8 cellular contexts compared by ENCODE assay signal in the genomic region with DNA sequence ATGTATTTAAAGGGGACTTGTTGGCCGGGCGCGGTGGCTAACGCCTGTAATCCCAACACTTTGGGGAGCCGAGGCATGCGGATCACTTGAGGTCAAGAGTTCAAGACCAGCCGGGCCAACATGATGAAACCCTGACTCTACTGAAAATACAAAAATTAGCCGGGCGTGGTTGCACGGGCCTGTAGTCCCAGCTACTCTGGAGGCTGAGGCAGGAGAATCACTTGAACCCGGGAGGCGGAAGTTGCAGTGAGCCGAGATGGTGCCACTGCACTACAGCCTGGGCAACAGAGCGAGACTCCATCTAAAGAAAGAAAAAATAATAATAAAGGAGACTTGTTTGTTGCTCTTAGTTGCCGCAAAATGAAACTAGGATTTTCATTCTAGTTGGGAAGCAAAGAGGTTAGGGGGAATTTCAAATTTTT. TPM values are rescaled to one million over a fixed set of nuclear protein-coding genes. Genes with fewer than 3 reads are reported as not detected.
A peak's percentile ranks its signal among the peaks of the same experiment; 100 is the strongest.
DNase-seq lines count a peak whose midpoint lies in the region; ATAC-seq, FAIRE-seq and TF ChIP-seq lines count a peak whose summit lies in the region.
"Not testable (repeated sequence)": the region's sequence is repeated elsewhere in the genome, so short reads cannot be mapped to it uniquely, and the experiment has no call there.

No MANE protein-coding gene starts in this region.

- H3K4me2 ChIP-seq in Loucy (ENCODE audit: low read depth, low read length, poor library complexity, severe bottlenecking) (peak overlapping the region; percentile 83), K562 (ENCODE audit: insufficient read depth, low read length) (peak overlapping the region; percentile 99)

- H3K4me3 ChIP-seq in Loucy (ENCODE audit: low read length, poor library complexity, severe bottlenecking) (peak overlapping the region; percentile 82), K562 (peak overlapping the region; percentile 95), esophagus (ENCODE audit: low read depth in 1 of 2, low read length in 2 of 2) (peak overlapping the region; percentile 61 to 82), lower leg skin (ENCODE audit: low read depth, poor library complexity, severe bottlenecking) (peak overlapping the region; percentile 58), ovary (peak overlapping the region; percentile 31), testis (peak overlapping the region; percentile 71 to 90)

- peak overlapping the region; percentile 91 for H3K4me3 Mint-ChIP-seq in CD4-positive, alpha-beta T cell
- H3K4me3 Mint-ChIP-seq in activated CD4-positive, alpha-beta T cell treated with anti-CD3 and anti-CD28 coated beads for 36 hours: peak overlapping the region; percentile 88

- not testable (repeated sequence) for H3K9me3 ChIP-seq in CD4-positive, alpha-beta T cell (ENCODE audit: control insufficient read depth, low read length); Loucy (ENCODE audit: insufficient read depth, low read depth, low read length); K562 (replicated peaks; ENCODE audit: control insufficient read depth, insufficient read depth, low read depth, low read length); esophagus (ENCODE audit: control insufficient read depth in 2 of 2, insufficient read depth in 1 of 2, low read depth in 1 of 2, low read length in 1 of 2); ovary; testis

- not testable (repeated sequence) for DNase-seq in CD4-positive, alpha-beta T cell; activated CD4-positive, alpha-beta T cell treated with anti-CD3 and anti-CD28 coated beads for 36 hours; K562 (ENCODE audit: extremely low read depth in 1 of 4, low spot score in 3 of 4); lower leg skin (ENCODE audit: low spot score in 2 of 2); ovary; testis

- H3K79me2 ChIP-seq in Loucy (ENCODE audit: insufficient read depth, low read length): peaks cover 42% of the 10 kb centered on the region
- peaks cover 27% of the 10 kb centered on the region for H3K79me2 ChIP-seq in K562 (ENCODE audit: control insufficient read depth, insufficient read depth, low read length)

- H3K27me3 Mint-ChIP-seq in CD4-positive, alpha-beta T cell: peaks cover 23% of the 10 kb centered on the region
- peaks cover 13% of the 10 kb centered on the region for H3K27me3 Mint-ChIP-seq in activated CD4-positive, alpha-beta T cell treated with anti-CD3 and anti-CD28 coated beads for 36 hours

- TF ChIP-seq EP300 in K562 (IDR thresholded peaks at IDR 0.05; ENCODE audit: low read length); ovary (IDR thresholded peaks at IDR 0.05): not testable (repeated sequence)

- not testable (repeated sequence) for ATAC-seq in CD4-positive, alpha-beta T cell (ENCODE audit: poor library complexity); activated CD4-positive, alpha-beta T cell treated with anti-CD3 and anti-CD28 coated beads for 36 hours; K562

- not testable (repeated sequence) for TF ChIP-seq RAD21 in K562 (CRISPR knock-in tag; conservative IDR thresholded peaks at IDR 0.05 in 1 of 2, IDR thresholded peaks at IDR 0.05 in 1 of 2)

- peak overlapping the region; percentile 82 for H2AFZ ChIP-seq in Loucy (ENCODE audit: low read length)
- peak overlapping the region; percentile 100 for H2AFZ ChIP-seq in K562 (ENCODE audit: low read depth, low read length)

- peak overlapping the region; percentile 66 for H3K9ac ChIP-seq in Loucy (ENCODE audit: low read depth, low read length, poor library complexity, severe bottlenecking)
- peak overlapping the region in 1 of 2 experiments; percentile 98; a peak in 2 of 4 replicates for H3K9ac ChIP-seq in K562 (ENCODE audit: insufficient read depth in 1 of 2, low read depth in 2 of 2, low read length in 2 of 2)

- peaks cover 27% of the 10 kb centered on the region for H4K20me1 ChIP-seq in Loucy (ENCODE audit: insufficient read depth, low read length, poor library complexity, severe bottlenecking)
- H4K20me1 ChIP-seq in K562 (replicated peaks; ENCODE audit: control insufficient read depth, insufficient read depth, low read length): peaks cover 18% of the 10 kb centered on the region; the same call in 1 of the 2 replicates

- not testable (repeated sequence) for TF ChIP-seq CTCF in CD4-positive, alpha-beta T cell (IDR thresholded peaks at IDR 0.05); Loucy (conservative IDR thresholded peaks at IDR 0.05; ENCODE audit: low read length); K562 (IDR thresholded peaks at IDR 0.05 in 2 of 3, conservative IDR thresholded peaks at IDR 0.05 in 1 of 3; ENCODE audit: insufficient read depth in 2 of 3, low read depth in 1 of 3, low read length in 3 of 3); lower leg skin (IDR thresholded peaks at IDR 0.05); ovary (IDR thresholded peaks at IDR 0.05); testis (IDR thresholded peaks at IDR 0.05)

- H3K9me2 ChIP-seq in Loucy (replicated peaks; ENCODE audit: low read depth, low read length): not testable (repeated sequence)

- TF ChIP-seq POLR2A in K562 (conservative IDR thresholded peaks at IDR 0.05); lower leg skin (IDR thresholded peaks at IDR 0.05); ovary (IDR thresholded peaks at IDR 0.05); testis (IDR thresholded peaks at IDR 0.05): not testable (repeated sequence)

- H3K27ac ChIP-seq in CD4-positive, alpha-beta T cell (ENCODE audit: low read depth, low read length): not testable (repeated sequence)
- peak overlapping the region; percentile 100; the same call in 2 of the 3 replicates for H3K27ac ChIP-seq in K562 (ENCODE audit: extremely low read depth, low read depth, low read length)
- peak overlapping the region; percentile 91 to 93 for H3K27ac ChIP-seq in esophagus (ENCODE audit: low read depth in 2 of 2, low read length in 1 of 2)
- H3K27ac ChIP-seq in ovary: peak overlapping the region; percentile 77 to 98
- peak overlapping the region; percentile 95 to 97 for H3K27ac ChIP-seq in testis

- H3K4me1 ChIP-seq in Loucy (ENCODE audit: insufficient read depth, low read length, poor library complexity, severe bottlenecking) (peaks cover 26% of the 10 kb centered on the region), K562 (replicated peaks in 1 of 2; ENCODE audit: control insufficient read depth in 2 of 2, insufficient read depth in 2 of 2, low read length in 2 of 2) (peaks cover 12 to 24% of the 10 kb centered on the region in 2 experiments; a peak in 4 of 5 replicates)
- not testable (repeated sequence) for H3K4me1 ChIP-seq in esophagus (ENCODE audit: control insufficient read depth in 2 of 2, insufficient read depth in 2 of 2, low read length in 1 of 2); ovary (ENCODE audit: insufficient read depth); testis

- not testable (repeated sequence) for H3F3A ChIP-seq in Loucy (ENCODE audit: low read depth)

- intact Hi-C loops in CD4-positive, alpha-beta T cell (cut with DNase I, micrococcal nuclease): loop anchor here in 1 of 2 experiments (2.0 kb wide), 1 partner anchor 75 kb away; a partner anchor contains a TSS
- intact Hi-C loops in activated CD4-positive, alpha-beta T cell treated with anti-CD3 and anti-CD28 coated beads for 36 hours (cut with DNase I, micrococcal nuclease): loop anchor here in 1 of 2 experiments (1.0 to 5.0 kb wide), 4 partner anchors 75 to 374 kb away; a partner anchor contains a TSS
- intact Hi-C loops in K562 (cut with micrococcal nuclease): loop anchor here (2.0 kb wide), 2 partner anchors 75 to 81 kb away; a partner anchor contains a TSS
- intact Hi-C loops in lower leg skin (cut with DNase I; ENCODE audit: low total_unique reads); testis (cut with DNase I; ENCODE audit: low total_unique reads): not testable (repeated sequence)
- intact Hi-C loops in ovary (cut with DNase I): loop anchor here in 3 of 4 donors (1.0 to 10.0 kb wide), 3 partner anchors 44 to 87 kb away; no protein-coding TSS in a partner anchor

- 37% methylated on average over 15 of the region's 15 CpGs for WGBS in K562 (ENCODE audit: insufficient coverage, low coverage, missing lambda C conversion rate)
- WGBS in esophagus, 2 donors: 41 to 45% methylated on average over 15 of the region's 15 CpGs
- WGBS in lower leg skin, 2 donors: 33 to 34% methylated on average over 15 of the region's 15 CpGs
- 29 to 31% (median 29%) methylated on average over 15 of the region's 15 CpGs for WGBS in ovary, 3 donors
- WGBS in testis, 2 donors: 21 to 35% methylated on average over 15 of the region's 15 CpGs

- not testable (repeated sequence) for H3K9me3 Mint-ChIP-seq in CD4-positive, alpha-beta T cell; activated CD4-positive, alpha-beta T cell treated with anti-CD3 and anti-CD28 coated beads for 36 hours (ENCODE audit: low read depth)

- not testable (repeated sequence) for H3K9me1 ChIP-seq in K562 (ENCODE audit: control insufficient read depth, insufficient read depth, low read length)

- POLR2A ChIA-PET in CD4-positive, alpha-beta T cell (lab: Charles Lee): interaction anchor here (1.1 to 2.5 kb wide), 2 partner anchors 22 to 75 kb away, joined by 4 to 9 read pairs; a partner anchor contains a TSS
- POLR2A ChIA-PET in activated CD4-positive, alpha-beta T cell treated with anti-CD3 and anti-CD28 coated beads for 36 hours (lab: Charles Lee): not testable (repeated sequence)
- POLR2A ChIA-PET in K562 (lab: Yijun Ruan, JAX): interaction anchor here (3.3 kb wide), 1 partner anchor 11 kb away, joined by 12 read pairs; no protein-coding TSS in a partner anchor

- BruUV-seq in K562 (replicated peaks; lab: Mats Ljungman, UMichigan): not testable (repeated sequence)

- FAIRE-seq in K562 (lab: Jason Lieb, UNC): not testable (repeated sequence)

- CTCF ChIA-PET in CD4-positive, alpha-beta T cell (lab: Charles Lee); K562 (lab: Yijun Ruan, JAX; ENCODE audit: low intra/inter-chr PET ratio): not testable (repeated sequence)
- CTCF ChIA-PET in activated CD4-positive, alpha-beta T cell treated with anti-CD3 and anti-CD28 coated beads for 36 hours (lab: Charles Lee): interaction anchor here (0.6 to 1.3 kb wide), 2 partner anchors 10 to 21 kb away, joined by 3 to 4 read pairs; no protein-coding TSS in a partner anchor

- in situ Hi-C loops in K562 (cut with MboI): not testable (repeated sequence)

- peak overlapping the region; percentile 66 for H3K27ac Mint-ChIP-seq in CD4-positive, alpha-beta T cell
- H3K27ac Mint-ChIP-seq in activated CD4-positive, alpha-beta T cell treated with anti-CD3 and anti-CD28 coated beads for 36 hours: peak overlapping the region; percentile 95

- peaks cover 40% of the 10 kb centered on the region for H3K4me1 Mint-ChIP-seq in CD4-positive, alpha-beta T cell (ENCODE audit: low read depth)
- H3K4me1 Mint-ChIP-seq in activated CD4-positive, alpha-beta T cell treated with anti-CD3 and anti-CD28 coated beads for 36 hours: peaks cover 36% of the 10 kb centered on the region

- H3K36me3 ChIP-seq in Loucy (ENCODE audit: insufficient read depth, low read length); K562 (ENCODE audit: control insufficient read depth, insufficient read depth, low read length); esophagus (ENCODE audit: control insufficient read depth in 2 of 2, insufficient read depth in 2 of 2, low read length in 1 of 2); ovary; testis (ENCODE audit: low read depth, missing control alignments): not testable (repeated sequence)

- H3K36me3 Mint-ChIP-seq in CD4-positive, alpha-beta T cell (ENCODE audit: low read depth); activated CD4-positive, alpha-beta T cell treated with anti-CD3 and anti-CD28 coated beads for 36 hours (ENCODE audit: low read depth): not testable (repeated sequence)

- not testable (repeated sequence) for H3K27me3 ChIP-seq in CD4-positive, alpha-beta T cell (ENCODE audit: control insufficient read depth, insufficient read depth, low read length); Loucy (ENCODE audit: insufficient read depth, low read length, poor library complexity, severe bottlenecking); K562 (ENCODE audit: control insufficient read depth in 2 of 2, insufficient read depth in 2 of 2, low read length in 2 of 2); esophagus (ENCODE audit: control insufficient read depth in 1 of 2, insufficient read depth in 2 of 2, low read length in 2 of 2); ovary; testis

RNA-seq across cellular contexts. Expression of a gene that starts 22.5 kb away (rescaled TPM):
- total RNA-seq in CD4-positive, alpha-beta T cell: 1 to 10 TPM; 9.4 to 9.9 TPM
- 10 to 100 TPM; 21.9 to 22.5 TPM for total RNA-seq in activated CD4-positive, alpha-beta T cell treated with anti-CD3 and anti-CD28 coated beads for 36 hours
- 186 and 197 TPM in 2 replicates for total RNA-seq in K562 (2011; cell fraction: chromatin; rRNA removed; ENCODE audit: low replicate concordance)
- 71.9 and 74.6 TPM in 2 replicates for total RNA-seq in K562 (2011; cell fraction: nucleolus; rRNA removed)
- 116 and 129 TPM in 2 replicates for total RNA-seq in K562 (2011; cell fraction: nucleoplasm; rRNA removed)
- 9.5 and 14.0 TPM in 2 replicates for total RNA-seq in K562 (2014; rRNA removed)
- 15.7 and 17.8 TPM in 2 replicates for total RNA-seq in K562 (2014; rRNA removed; fragmentation: Illumina TruSeq; extraction: Trizol)
- 9.3 and 10.3 TPM in 2 replicates for total RNA-seq in K562 (2015; rRNA removed; fragmentation: Illumina TruSeq; extraction: Trizol)
- 32.1 and 36.0 TPM in 2 replicates for total RNA-seq in K562 (2021)
- polyA plus RNA-seq in K562 (2011; rRNA removed): 12.3 and 14.2 TPM in 2 replicates
- polyA plus RNA-seq in K562 (2011; cell fraction: cytosol; rRNA removed): 5.0 and 6.0 TPM in 2 replicates
- polyA plus RNA-seq in K562 (2011; cell fraction: nucleus; rRNA removed): 39.1 and 45.0 TPM in 2 replicates
- polyA plus RNA-seq in K562 (2012): 16.9 and 18.8 TPM in 2 replicates
- 22.3 and 27.0 TPM in 2 replicates for polyA plus RNA-seq in K562 (2014; fragmentation: Illumina TruSeq; extraction: Trizol)
- polyA plus RNA-seq in K562 (2014; fragmentation: Nextera tagmentation; extraction: Ambion mirVana): under 1 TPM; 0.53 to 0.56 TPM
- polyA plus RNA-seq in K562 (2014; rRNA removed): 13.9 and 15.2 TPM in 2 replicates
- polyA minus RNA-seq in K562 (2011; rRNA and poly(A)+ RNA removed): 30.0 and 32.4 TPM in 2 replicates
- polyA minus RNA-seq in K562 (2011; cell fraction: cytosol; rRNA and poly(A)+ RNA removed): 14.7 and 15.1 TPM in 2 replicates
- polyA minus RNA-seq in K562 (2011; cell fraction: nucleus; rRNA and poly(A)+ RNA removed): 25.6 and 42.9 TPM in 2 replicates
- polyA plus RNA-seq in esophagus: 10 to 100 TPM in 1 of 2 donors, 1 to 10 TPM in 1; 6.2 to 13.3 TPM
- 10 to 100 TPM; 24.3 to 29.7 (median 28.2) TPM for total RNA-seq in lower leg skin
- total RNA-seq in ovary: 100 to 1,000 TPM in 1 of 7 donors, 10 to 100 TPM in 6; 17.5 to 106 (median 81.6) TPM
- polyA plus RNA-seq in ovary: 10 to 100 TPM; 24.1 to 31.9 TPM
- total RNA-seq in testis: 100 to 1,000 TPM; 103 to 106 TPM
- polyA plus RNA-seq in testis (ENCODE audit: insufficient read depth, low read depth, low replicate concordance): 104 TPM

Comparison
In these comparisons a context has a peak if more than half of its experiments do, and no peak if none do; other contexts are left out.
1. H3K4me3 ChIP-seq: peak in every context shown above with its lines; median percentile 95 in K562; 82 in Loucy; 80 in testis; 72 in esophagus; 58 in lower leg skin; 31 in ovary.